Comparison of ENCODE assay signal across 23 cellular contexts in genomic region chr22:44413211-44413610, GRCh38.
"Had no signal": no experiment of that assay in that cellular context is flagged by ENCODE, and none has a peak within 500 bp of the region (broad histone marks: within the 10 kb centered on the region; RNA-seq: fewer than 3 reads in every experiment).

No MANE protein-coding gene starts in this region.

- DNase-seq: activated B cell treated with CpG ODN at 0.5 μM for 24 hours; activated CD4-positive, alpha-beta T cell treated with anti-CD3 and anti-CD28 coated beads for 1 hour; activated CD4-positive, alpha-beta T cell treated with anti-CD3 and anti-CD28 coated beads, Interleukin-2, amount 10 ng/mL, durations not matched to agents 24 days and 14 days; activated CD4-positive, alpha-beta T cell treated with anti-CD3 and anti-CD28 coated beads, Interleukin-2, amount 50 U/mL, for 48 hours; activated CD8-positive, alpha-beta memory T cell treated with anti-CD3 and anti-CD28 coated beads, Interleukin-2, amount 10 ng/mL, durations not matched to agents 7 days and 5 days; activated gamma-delta T cell; activated naive CD4-positive, alpha-beta T cell treated with anti-CD3 and anti-CD28 coated beads for 36 hours; activated T-cell treated with anti-CD3 and anti-CD28 coated beads, Interleukin-2, amount 50 U/mL, for 24 hours; brain microvascular endothelial cell; NCI-H146; NCI-H1930; NCI-H2171; NCI-H2227 treated with DMSO at 0.1 percent for 48 hours; NCI-H526; NK-92 treated with Interleukin-12 subunit alpha and Interleukin-12 subunit beta, amount 100 ng/mL, for 24 hours; OCI-M1; RPMI8226; T-cell; T-helper 2 cell; T1000 had no signal

- H3K27ac ChIP-seq: brain microvascular endothelial cell, cardiac muscle cell, SK-N-MC had no signal

- H3K4me3 ChIP-seq: cardiac muscle cell, SK-N-MC had no signal

- H3K27me3 ChIP-seq: cardiac muscle cell had no signal

- FAIRE-seq: TTC549 had no signal

- H3K36me3 ChIP-seq: brain microvascular endothelial cell, cardiac muscle cell had no signal
